ENCODE assay signal across 1 cellular context in genomic region chr16:47143677-47144558, GRCh38.
A peak's percentile ranks its signal among the peaks of the same experiment; 100 is the strongest.
TF ChIP-seq lines count a peak whose summit lies in the region.

Gene NETO2 (minus strand): TSS chr16:47143945. CDS start chr16:47143612, 333 bp downstream.

TF ChIP-seq in HepG2, 621 proteins besides CTCF, POLR2A, EP300 and RAD21 (continued from another document and continues in another):
- TF ChIP-seq TRAFD1 (CRISPR knock-in tag; IDR thresholded peaks at IDR 0.05; ENCODE audit: borderline replicate concordance) (no peak), ZNF441 (CRISPR knock-in tag; IDR thresholded peaks at IDR 0.05; ENCODE audit: borderline replicate concordance) (no peak), ARNT (IDR thresholded peaks at IDR 0.05) (no peak), JDP2 (CRISPR knock-in tag; IDR thresholded peaks at IDR 0.05; ENCODE audit: borderline replicate concordance) (no peak), ZSCAN20 (CRISPR knock-in tag; IDR thresholded peaks at IDR 0.05; ENCODE audit: borderline replicate concordance) (no peak), TARDBP (CRISPR knock-in tag; IDR thresholded peaks at IDR 0.05) (no peak), JUND (CRISPR knock-in tag; IDR thresholded peaks at IDR 0.05) (no peak), SALL1 (CRISPR knock-in tag; IDR thresholded peaks at IDR 0.05) (peak; percentile 46), ZNF33A (CRISPR knock-in tag; IDR thresholded peaks at IDR 0.05; ENCODE audit: borderline replicate concordance) (no peak), FOXJ3 (CRISPR knock-in tag; IDR thresholded peaks at IDR 0.05; ENCODE audit: borderline replicate concordance) (0 out of 2 replicates have a peak, but pooled peaks have one; percentile 12), PAXIP1 (CRISPR knock-in tag; conservative IDR thresholded peaks at IDR 0.05) (0 out of 2 replicates have a peak, but pooled peaks have one; percentile 15), MZF1 (CRISPR knock-in tag; IDR thresholded peaks at IDR 0.05; ENCODE audit: borderline replicate concordance) (no peak), GATAD2A (CRISPR knock-in tag; IDR thresholded peaks at IDR 0.05) (0 out of 2 replicates have a peak, but pooled peaks have one; percentile 36), KDM4B (CRISPR knock-in tag; IDR thresholded peaks at IDR 0.05) (no peak), CHD2 (IDR thresholded peaks at IDR 0.05; ENCODE audit: low read depth, low read length) (no peak), ZNF18 (CRISPR knock-in tag; IDR thresholded peaks at IDR 0.05; ENCODE audit: insufficient replicate concordance) (no peak), KLF15 (CRISPR knock-in tag; IDR thresholded peaks at IDR 0.05; ENCODE audit: borderline replicate concordance) (no peak), ZNF142 (CRISPR knock-in tag; IDR thresholded peaks at IDR 0.05) (no peak), NR0B2 (CRISPR knock-in tag; IDR thresholded peaks at IDR 0.05) (no peak), CEBPZ (IDR thresholded peaks at IDR 0.05; ENCODE audit: low read length) (no peak), ZFP82 (CRISPR knock-in tag; IDR thresholded peaks at IDR 0.05; ENCODE audit: borderline replicate concordance) (no peak; the same call in 1 of the 2 replicates), ZNF781 (CRISPR knock-in tag; IDR thresholded peaks at IDR 0.05; ENCODE audit: borderline replicate concordance, not compliant biosample characterization) (no peak), ZBTB43 (CRISPR knock-in tag; conservative IDR thresholded peaks at IDR 0.05) (no peak; the same call in 1 of the 2 replicates), ZNF605 (CRISPR knock-in tag; IDR thresholded peaks at IDR 0.05) (no peak), ZMAT5 (CRISPR knock-in tag; IDR thresholded peaks at IDR 0.05; ENCODE audit: borderline replicate concordance, low read depth) (no peak), CENPT (CRISPR knock-in tag; IDR thresholded peaks at IDR 0.05; ENCODE audit: low read depth) (no peak), ATF5 (CRISPR knock-in tag; IDR thresholded peaks at IDR 0.05; ENCODE audit: low read depth) (peak; percentile 66; the same call in 1 of the 2 replicates), GZF1 (CRISPR knock-in tag; IDR thresholded peaks at IDR 0.05) (no peak), ZNF800 (CRISPR knock-in tag; IDR thresholded peaks at IDR 0.05) (peak; percentile 87; the same call in 1 of the 2 replicates)
